14 cellular contexts compared by ENCODE assay signal in genomic region chr1:6092211-6092610, GRCh38. TPM values are rescaled to one million over a fixed set of nuclear protein-coding genes. Genes with fewer than 3 reads are reported as not detected.
DNase-seq lines count a peak whose midpoint lies in the region; ATAC-seq lines count a peak whose summit lies in the region.
"Had no signal": no experiment of that assay in that cellular context is flagged by ENCODE, and none has a peak within 500 bp of the region (broad histone marks: within the 10 kb centered on the region; RNA-seq: fewer than 3 reads in every experiment).

No MANE protein-coding gene starts in this region.

- peaks cover 7% of the 10 kb centered on the region for H3K4me1 Mint-ChIP-seq in central memory CD8-positive, alpha-beta T cell
- H3K4me1 Mint-ChIP-seq: B cell, GM23338 had no signal

- H3K9me3 ChIP-seq in neuronal stem cell (replicated peaks in 1 of 2; ENCODE audit: control insufficient read depth in 2 of 2, insufficient read depth in 1 of 2, low read depth in 1 of 2, low read length in 2 of 2) = no peaks in the 10 kb centered on the region

- no peak overlapping the region for H4K91ac ChIP-seq in neuronal stem cell (ENCODE audit: low read depth, low read length, poor library complexity)

- peak overlapping the region; percentile 64 for H3K18ac ChIP-seq in neuronal stem cell (ENCODE audit: low read length)

- H3K4me3 Mint-ChIP-seq in central memory CD8-positive, alpha-beta T cell = no peak overlapping the region
- H3K4me3 Mint-ChIP-seq: B cell; CD4-positive, alpha-beta T cell; GM23338 had no signal

- no peak overlapping the region for H3K4me3 ChIP-seq in neuronal stem cell (ENCODE audit: low read length in 2 of 2)
- H3K4me3 ChIP-seq: GM23338 had no signal

- no peak overlapping the region for H3K9ac ChIP-seq in neuronal stem cell (ENCODE audit: low read depth, low read length, poor library complexity)

- no peak overlapping the region for H3K4ac ChIP-seq in neuronal stem cell (ENCODE audit: low read length)

- H3K4me1 ChIP-seq in neuronal stem cell (ENCODE audit: control insufficient read depth in 2 of 2, insufficient read depth in 1 of 2, low read depth in 1 of 2, low read length in 2 of 2) = no peaks in the 10 kb centered on the region

- ATAC-seq in left ventricle myocardium superior = no peak
- ATAC-seq in central memory CD8-positive, alpha-beta T cell (replicated peaks; ENCODE audit: extremely low read depth, poor library complexity, severe bottlenecking) = no peak
- ATAC-seq: GM23338 had no signal

- H3K27me3 ChIP-seq in neuronal stem cell (ENCODE audit: control insufficient read depth in 3 of 3, insufficient read depth in 3 of 3, low read depth in 1 of 3, low read length in 3 of 3) = peaks cover 0 to 39% (median 0%) of the 10 kb centered on the region in 3 experiments

- no peak overlapping the region for H3K27ac ChIP-seq in neuronal stem cell (replicated peaks; ENCODE audit: low read length)
- H3K27ac ChIP-seq: C4-2B had no signal

- DNase-seq in left ventricle myocardium superior (peak; percentile 13), cardiac septum (ENCODE audit: low spot score) (no peak), neuronal stem cell (ENCODE audit: low spot score) (no peak), activated gamma-delta T cell treated with Interleukin-2 at 50 U/mL for 16 hours (no peak)
- DNase-seq in central memory CD8-positive, alpha-beta T cell (ENCODE audit: low spot score in 2 of 2) = no peak
- DNase-seq in NK-92 treated with Interleukin-12 subunit alpha and Interleukin-12 subunit beta, amount 100 ng/mL, for 24 hours (lab: John Stamatoyannopoulos, UW) = no peak
- DNase-seq: CD4-positive, alpha-beta T cell; DMS153; DMS79; GDM1; HCEC 1CT had no signal

- no peak overlapping the region for H2AK5ac ChIP-seq in neuronal stem cell (ENCODE audit: low read depth, low read length)

- H3K27ac Mint-ChIP-seq in central memory CD8-positive, alpha-beta T cell (ENCODE audit: low read depth) = peak overlapping the region; percentile 32
- H3K27ac Mint-ChIP-seq: B cell; CD4-positive, alpha-beta T cell; GM23338 had no signal

- no peak overlapping the region for H2AFZ ChIP-seq in neuronal stem cell (ENCODE audit: low read length)
- H2AFZ ChIP-seq: GM23338 had no signal

- H2BK12ac ChIP-seq in neuronal stem cell (ENCODE audit: low read length) = peak overlapping the region; percentile 58

- H4K8ac ChIP-seq in neuronal stem cell (ENCODE audit: low read depth, low read length) = no peak overlapping the region

- H2BK15ac ChIP-seq in neuronal stem cell (ENCODE audit: low read length) = no peak overlapping the region

- no peaks in the 10 kb centered on the region for H3K36me3 ChIP-seq in neuronal stem cell (replicated peaks in 1 of 2; ENCODE audit: control insufficient read depth in 2 of 2, insufficient read depth in 2 of 2, low read length in 2 of 2)

- H3K36me3 Mint-ChIP-seq in central memory CD8-positive, alpha-beta T cell (ENCODE audit: insufficient read depth) = peaks cover 27% of the 10 kb centered on the region

- no peak overlapping the region for H2BK120ac ChIP-seq in neuronal stem cell (ENCODE audit: low read depth, low read length)

- H3K27me3 Mint-ChIP-seq in central memory CD8-positive, alpha-beta T cell = no peaks in the 10 kb centered on the region
- H3K27me3 Mint-ChIP-seq: B cell; CD4-positive, alpha-beta T cell had no signal

- intact Hi-C loops in left ventricle myocardium superior (cut with micrococcal nuclease) (no loop called here), cardiac septum (cut with DNase I) (no loop called here)

- no CpG with 5 or more reads among the region's 10 CpGs for WGBS in neuronal stem cell (ENCODE audit: extremely low coverage in 2 of 2, insufficient read length in 2 of 2, insufficient replicate concordance in 1 of 2), 2 donors

- no peak overlapping the region for H3K23ac ChIP-seq in neuronal stem cell (ENCODE audit: low read depth, low read length, poor library complexity)

- H3K9me3 Mint-ChIP-seq in central memory CD8-positive, alpha-beta T cell = no peaks in the 10 kb centered on the region
- H3K9me3 Mint-ChIP-seq: CD4-positive, alpha-beta T cell; GM23338 had no signal

- H3K14ac ChIP-seq in neuronal stem cell (ENCODE audit: low read length) = no peak overlapping the region

- no peak overlapping the region for H3K4me2 ChIP-seq in neuronal stem cell (ENCODE audit: insufficient read depth, low read length, poor library complexity, severe bottlenecking)
- H3K4me2 ChIP-seq: GM23338 had no signal

- no peak overlapping the region for H2BK5ac ChIP-seq in neuronal stem cell (ENCODE audit: low read length)

- peaks cover 1% of the 10 kb centered on the region for H3K79me1 ChIP-seq in neuronal stem cell (ENCODE audit: low read depth, low read length)

RNA-seq across cellular contexts. Expression of gene KCNAB2, which starts 46.5 kb away (rescaled TPM):
- total RNA-seq in left ventricle myocardium superior = 18.5 TPM
- 19.3 TPM for total RNA-seq in cardiac septum
- 5.4 TPM for polyA plus RNA-seq in neuronal stem cell (2013, experiment 1 of 2)
- polyA plus RNA-seq in neuronal stem cell (2013, experiment 2 of 2) = 6.0 TPM
